16 cellular contexts compared by ENCODE assay signal in genomic region chr16:88500255-88500661, GRCh38. TPM values are rescaled to one million over a fixed set of nuclear protein-coding genes. Genes with fewer than 3 reads are reported as not detected.
DNase-seq lines count a peak whose midpoint lies in the region; ATAC-seq and TF ChIP-seq lines count a peak whose summit lies in the region.
"Had no signal": no experiment of that assay in that cellular context is flagged by ENCODE, and none has a peak within 500 bp of the region (broad histone marks: within the 10 kb centered on the region; RNA-seq: fewer than 3 reads in every experiment).

No MANE protein-coding gene starts in this region.

- no peak overlapping the region for H3K18ac ChIP-seq in mesendoderm (ENCODE audit: low read length)

- H3K27ac Mint-ChIP-seq in effector memory CD8-positive, alpha-beta T cell, result peak overlapping the region; percentile 79 to 89
- peak overlapping the region; percentile 37 for H3K27ac Mint-ChIP-seq in stimulated activated effector memory CD8-positive, alpha-beta T cell treated with anti-CD3 and anti-CD28 coated beads, Interleukin-12 subunit alpha, Interleukin-12 subunit beta, amount 100 ng/mL, for 72 hours
- no peak overlapping the region for H3K27ac Mint-ChIP-seq in endodermal cell
- H3K27ac Mint-ChIP-seq: B cell; CD8-positive, alpha-beta T cell; GM23338; IgD-negative memory B cell had no signal

- no peak overlapping the region for H2BK5ac ChIP-seq in mesendoderm (ENCODE audit: low read length)

- TF ChIP-seq CTCF in left ventricle myocardium inferior (IDR thresholded peaks at IDR 0.05; ENCODE audit: borderline replicate concordance), result no peak
- TF ChIP-seq CTCF in endodermal cell (conservative IDR thresholded peaks at IDR 0.05), result no peak

- H3K27ac ChIP-seq in left ventricle myocardium inferior (replicated peaks) (peak overlapping the region; percentile 66), mesendoderm (ENCODE audit: low read depth, low read length) (no peak overlapping the region), endodermal cell (ENCODE audit: low read depth, low read length) (no peak overlapping the region)
- H3K27ac ChIP-seq: SK-N-MC had no signal

- no peak for ATAC-seq in effector memory CD8-positive, alpha-beta T cell (replicated peaks)
- no peak for ATAC-seq in stimulated activated effector memory CD8-positive, alpha-beta T cell treated with anti-CD3 and anti-CD28 coated beads, Interleukin-12 subunit alpha, Interleukin-12 subunit beta, amount 100 ng/mL, for 72 hours
- ATAC-seq: CD8-positive, alpha-beta T cell; GM23338; PC-3 had no signal

- no peak overlapping the region for H3K4ac ChIP-seq in mesendoderm (ENCODE audit: low read depth, low read length)

- H3K9me3 ChIP-seq in left ventricle myocardium inferior (replicated peaks) (no peaks in the 10 kb centered on the region), endodermal cell (ENCODE audit: control insufficient read depth, low read length) (no peaks in the 10 kb centered on the region)

- H3K9me3 Mint-ChIP-seq in effector memory CD8-positive, alpha-beta T cell, result no peaks in the 10 kb centered on the region
- H3K9me3 Mint-ChIP-seq in stimulated activated effector memory CD8-positive, alpha-beta T cell treated with anti-CD3 and anti-CD28 coated beads, Interleukin-12 subunit alpha, Interleukin-12 subunit beta, amount 100 ng/mL, for 72 hours, result no peaks in the 10 kb centered on the region
- no peaks in the 10 kb centered on the region for H3K9me3 Mint-ChIP-seq in endodermal cell
- H3K9me3 Mint-ChIP-seq: CD8-positive, alpha-beta T cell; GM23338; IgD-negative memory B cell had no signal

- H3K79me1 ChIP-seq in mesendoderm (ENCODE audit: low read length), result no peaks in the 10 kb centered on the region

- peak overlapping the region; percentile 57 for H3K56ac ChIP-seq in mesendoderm (ENCODE audit: low read length)

- H3K9ac ChIP-seq in mesendoderm (ENCODE audit: low read length) (no peak overlapping the region), endodermal cell (ENCODE audit: extremely low read depth, low read length, poor library complexity, severe bottlenecking) (no peak overlapping the region)

- DNase-seq in effector memory CD8-positive, alpha-beta T cell, result no peak
- DNase-seq in left ventricle myocardium inferior, result peak; percentile 50
- no peak for DNase-seq in mesendoderm
- no peak for DNase-seq in stimulated activated effector memory CD8-positive, alpha-beta T cell treated with anti-CD3 and anti-CD28 coated beads, Interleukin-12 subunit alpha, Interleukin-12 subunit beta, amount 100 ng/mL, for 72 hours (ENCODE audit: low spot score in 2 of 2)
- DNase-seq in HuH-7.5 (ENCODE audit: low spot score), result no peak
- no peak for DNase-seq in endodermal cell
- no peak for DNase-seq in NCI-H187 treated with DMSO at 0.1 percent for 48 hours (lab: John Stamatoyannopoulos, UW)
- no peak for DNase-seq in Kasumi-1 (lab: John Stamatoyannopoulos, UW)
- DNase-seq: CD8-positive, alpha-beta T cell; NCI-H1436 treated with DMSO at 0.1 percent for 48 hours; NCI-H2081 treated with DMSO at 0.1 percent for 48 hours; PC-3 had no signal

- no peaks in the 10 kb centered on the region for H3K27me3 ChIP-seq in left ventricle myocardium inferior (ENCODE audit: low read depth)
- H3K27me3 ChIP-seq in mesendoderm (ENCODE audit: insufficient read depth, low read length, poor library complexity), result no peaks in the 10 kb centered on the region
- no peaks in the 10 kb centered on the region for H3K27me3 ChIP-seq in endodermal cell (ENCODE audit: control insufficient read depth, insufficient read depth, low read length, poor library complexity, severe bottlenecking)

- H3K4me2 ChIP-seq in mesendoderm (ENCODE audit: low read length), result no peak overlapping the region
- H3K4me2 ChIP-seq: GM23338 had no signal

- no peak overlapping the region for H4K5ac ChIP-seq in mesendoderm (ENCODE audit: low read length)

- no peaks in the 10 kb centered on the region for H3K79me2 ChIP-seq in mesendoderm (ENCODE audit: control insufficient read depth, insufficient read depth, low read length)

- H4K8ac ChIP-seq in mesendoderm (ENCODE audit: low read depth, low read length), result no peak overlapping the region

- no peak overlapping the region for H2AK5ac ChIP-seq in mesendoderm (ENCODE audit: low read length)

- H3K4me1 ChIP-seq in left ventricle myocardium inferior (peaks cover 17% of the 10 kb centered on the region), mesendoderm (ENCODE audit: control insufficient read depth, low read depth, low read length) (peaks cover 2% of the 10 kb centered on the region), endodermal cell (ENCODE audit: control insufficient read depth, insufficient read depth, low read length) (peaks cover 15% of the 10 kb centered on the region)

- H2BK120ac ChIP-seq in mesendoderm (ENCODE audit: low read depth, low read length), result no peak overlapping the region

- H3K36me3 Mint-ChIP-seq in effector memory CD8-positive, alpha-beta T cell (ENCODE audit: insufficient read depth), result peaks cover 30% of the 10 kb centered on the region
- peaks cover 22% of the 10 kb centered on the region for H3K36me3 Mint-ChIP-seq in stimulated activated effector memory CD8-positive, alpha-beta T cell treated with anti-CD3 and anti-CD28 coated beads, Interleukin-12 subunit alpha, Interleukin-12 subunit beta, amount 100 ng/mL, for 72 hours
- H3K36me3 Mint-ChIP-seq in endodermal cell (ENCODE audit: low read depth), result no peaks in the 10 kb centered on the region
- H3K36me3 Mint-ChIP-seq: CD8-positive, alpha-beta T cell; IgD-negative memory B cell had no signal

- no peaks in the 10 kb centered on the region for H3K27me3 Mint-ChIP-seq in effector memory CD8-positive, alpha-beta T cell
- no peaks in the 10 kb centered on the region for H3K27me3 Mint-ChIP-seq in endodermal cell (ENCODE audit: insufficient read depth)
- H3K27me3 Mint-ChIP-seq: B cell, IgD-negative memory B cell had no signal

- no peak overlapping the region for H3K4me3 Mint-ChIP-seq in effector memory CD8-positive, alpha-beta T cell
- no peak overlapping the region for H3K4me3 Mint-ChIP-seq in stimulated activated effector memory CD8-positive, alpha-beta T cell treated with anti-CD3 and anti-CD28 coated beads, Interleukin-12 subunit alpha, Interleukin-12 subunit beta, amount 100 ng/mL, for 72 hours
- H3K4me3 Mint-ChIP-seq in endodermal cell, result no peak overlapping the region
- H3K4me3 Mint-ChIP-seq: B cell; CD8-positive, alpha-beta T cell; GM23338; IgD-negative memory B cell had no signal

- H3K36me3 ChIP-seq in left ventricle myocardium inferior (no peaks in the 10 kb centered on the region), mesendoderm (ENCODE audit: control insufficient read depth, insufficient read depth, low read length) (no peaks in the 10 kb centered on the region), endodermal cell (ENCODE audit: control insufficient read depth, insufficient read depth, low read length) (no peaks in the 10 kb centered on the region)

- no CpG with 5 or more reads among the region's 17 CpGs for WGBS in mesendoderm (ENCODE audit: extremely low coverage, insufficient coverage, low lambda C conversion rate)
- 92 to 93% methylated on average over 11 to 17 of the region's 17 CpGs for WGBS in endodermal cell (ENCODE audit: insufficient coverage in 1 of 2, insufficient read length in 1 of 2), 2 experiments

- no peak overlapping the region for H2BK15ac ChIP-seq in mesendoderm (replicated peaks; ENCODE audit: low read depth)

- peaks cover 16 to 18% of the 10 kb centered on the region in 2 donors for H3K4me1 Mint-ChIP-seq in effector memory CD8-positive, alpha-beta T cell (ENCODE audit: low read depth in 2 of 2)
- peaks cover 16% of the 10 kb centered on the region for H3K4me1 Mint-ChIP-seq in stimulated activated effector memory CD8-positive, alpha-beta T cell treated with anti-CD3 and anti-CD28 coated beads, Interleukin-12 subunit alpha, Interleukin-12 subunit beta, amount 100 ng/mL, for 72 hours
- H3K4me1 Mint-ChIP-seq in endodermal cell, result peaks cover 7% of the 10 kb centered on the region
- H3K4me1 Mint-ChIP-seq: B cell, GM23338 had no signal

- peak overlapping the region; percentile 44 for H3K4me3 ChIP-seq in left ventricle myocardium inferior
- no peak overlapping the region for H3K4me3 ChIP-seq in mesendoderm (ENCODE audit: low read length)
- no peak overlapping the region for H3K4me3 ChIP-seq in endodermal cell (ENCODE audit: low read length)
- H3K4me3 ChIP-seq: GM23338, SK-N-MC had no signal

- H3K23ac ChIP-seq in mesendoderm (ENCODE audit: low read length), result no peak overlapping the region

- intact Hi-C loops in left ventricle myocardium inferior (cut with micrococcal nuclease), result no loop called here

RNA-seq across cellular contexts. Expression of gene ZFPM1, which starts 47.2 kb away (rescaled TPM):
- total RNA-seq in left ventricle myocardium inferior (5.7 TPM), endodermal cell (10 to 100 TPM; 18.1 to 21.5 TPM)
- 2.5 TPM for polyA plus RNA-seq in mesendoderm (2013, experiment 1 of 2)
- 2.5 TPM for polyA plus RNA-seq in mesendoderm (2013, experiment 2 of 2)
- 5.6 TPM for polyA plus RNA-seq in endodermal cell (2013, experiment 1 of 2)
- 5.0 TPM for polyA plus RNA-seq in endodermal cell (2013, experiment 2 of 2)
